ENCODE assay signal across 1 cellular context in genomic region chr5:66680227-66680626, GRCh38.
TF ChIP-seq lines count a peak whose summit lies in the region.

No MANE protein-coding gene starts in this region.

TF ChIP-seq in IMR-90, 13 proteins besides CTCF, POLR2A, EP300 and RAD21:
- TF ChIP-seq FOS (IDR thresholded peaks at IDR 0.05; ENCODE audit: low read depth, low read length), result no peak
- no peak for TF ChIP-seq USF2 (IDR thresholded peaks at IDR 0.05; ENCODE audit: low read depth, low read length)
- no peak for TF ChIP-seq ELK1 (IDR thresholded peaks at IDR 0.05; ENCODE audit: borderline replicate concordance, low read depth, low read length)
- TF ChIP-seq SMC3 (IDR thresholded peaks at IDR 0.05; ENCODE audit: low read depth, low read length), result no peak
- TF ChIP-seq BHLHE40 (IDR thresholded peaks at IDR 0.05; ENCODE audit: low read depth, low read length), result no peak
- no peak for TF ChIP-seq NFE2L2 (IDR thresholded peaks at IDR 0.05; ENCODE audit: low read depth, low read length)
- TF ChIP-seq CEBPB (IDR thresholded peaks at IDR 0.05; ENCODE audit: low read depth, low read length), result no peak
- no peak for TF ChIP-seq RFX5 (IDR thresholded peaks at IDR 0.05; ENCODE audit: low read depth, low read length)
- TF ChIP-seq MAFK (IDR thresholded peaks at IDR 0.05; ENCODE audit: low read depth, low read length), result no peak
- TF ChIP-seq CHD1 (IDR thresholded peaks at IDR 0.05; ENCODE audit: low read depth, low read length), result no peak
